In the genomic region with DNA sequence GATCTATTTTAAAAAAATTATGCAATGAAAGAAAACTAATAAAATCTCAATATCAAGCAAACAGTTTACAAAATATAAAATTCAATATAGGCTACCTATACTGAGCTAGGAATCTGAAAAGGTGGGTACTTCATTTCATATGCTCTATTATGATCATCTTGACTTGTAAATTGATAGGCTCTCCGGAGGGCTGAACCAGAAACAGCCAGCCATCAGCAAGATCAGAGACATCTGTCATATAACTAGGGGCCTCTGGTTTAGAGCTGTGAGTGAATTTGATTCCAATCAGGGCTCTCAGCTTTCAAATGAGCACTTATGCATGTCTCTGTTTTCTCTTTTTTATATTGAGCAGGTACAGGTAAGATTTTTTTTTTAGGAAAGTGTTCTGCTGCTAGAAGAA, we compare ENCODE assay signal across 19 cellular contexts.
"Had no signal": no experiment of that assay in that cellular context is flagged by ENCODE, and none has a peak within 500 bp of the region (broad histone marks: within the 10 kb centered on the region; RNA-seq: fewer than 3 reads in every experiment).

No MANE protein-coding gene starts in this region.

- H3K27me3 Mint-ChIP-seq: naive B cell; stimulated activated memory B cell treated with anti-CD40 and anti-IgM and Interleukin-4, amounts not matched to agents 10 μg/mL and 1 μg/mL and 100 μg/mL, for 72 hours; stimulated activated naive CD8-positive, alpha-beta T cell treated with anti-CD3 and anti-CD28 coated beads, Interleukin-15, amount 100 ng/mL, for 72 hours had no signal

- DNase-seq: effector CD4-positive, alpha-beta T cell; endodermal cell; erythroblast; foreskin keratinocyte; head of caudate nucleus; kidney; left cardiac atrium; left ventricle myocardium superior; mesenchymal stem cell; naive B cell; psoas muscle; retina; right lobe of liver; stimulated activated CD4-positive, alpha-beta T cell treated with anti-CD3 and anti-CD28 coated beads, Interleukin-4, amount 100 ng/mL, for 1 hour; stimulated activated naive CD8-positive, alpha-beta T cell treated with anti-CD3 and anti-CD28 coated beads, Interleukin-15, amount 100 ng/mL, for 72 hours; testis; upper lobe of right lung had no signal

- H3K27ac Mint-ChIP-seq: endodermal cell; naive B cell; nephron; stimulated activated memory B cell treated with anti-CD40 and anti-IgM and Interleukin-4, amounts not matched to agents 10 μg/mL and 1 μg/mL and 100 μg/mL, for 72 hours; stimulated activated naive CD8-positive, alpha-beta T cell treated with anti-CD3 and anti-CD28 coated beads, Interleukin-15, amount 100 ng/mL, for 72 hours had no signal

- H3K4me1 Mint-ChIP-seq: endodermal cell; naive B cell; nephron; stimulated activated memory B cell treated with anti-CD40 and anti-IgM and Interleukin-4, amounts not matched to agents 10 μg/mL and 1 μg/mL and 100 μg/mL, for 72 hours; stimulated activated naive CD8-positive, alpha-beta T cell treated with anti-CD3 and anti-CD28 coated beads, Interleukin-15, amount 100 ng/mL, for 72 hours had no signal

- H3K9me3 Mint-ChIP-seq: endodermal cell; nephron; stimulated activated naive CD8-positive, alpha-beta T cell treated with anti-CD3 and anti-CD28 coated beads, Interleukin-15, amount 100 ng/mL, for 72 hours had no signal

- H3K4me3 Mint-ChIP-seq: endodermal cell; naive B cell; nephron; stimulated activated memory B cell treated with anti-CD40 and anti-IgM and Interleukin-4, amounts not matched to agents 10 μg/mL and 1 μg/mL and 100 μg/mL, for 72 hours; stimulated activated naive CD8-positive, alpha-beta T cell treated with anti-CD3 and anti-CD28 coated beads, Interleukin-15, amount 100 ng/mL, for 72 hours had no signal

- ATAC-seq: foreskin keratinocyte; left cardiac atrium; left ventricle myocardium superior; psoas muscle; right lobe of liver; stimulated activated memory B cell treated with anti-CD40 and anti-IgM and Interleukin-4, amounts not matched to agents 10 μg/mL and 1 μg/mL and 100 μg/mL, for 72 hours; stimulated activated naive CD8-positive, alpha-beta T cell treated with anti-CD3 and anti-CD28 coated beads, Interleukin-15, amount 100 ng/mL, for 72 hours; upper lobe of right lung had no signal

- H3K36me3 Mint-ChIP-seq: naive B cell; stimulated activated memory B cell treated with anti-CD40 and anti-IgM and Interleukin-4, amounts not matched to agents 10 μg/mL and 1 μg/mL and 100 μg/mL, for 72 hours had no signal
